In genomic region chr13:98439136-98439828, GRCh38 we compare ENCODE assay signal across 21 cellular contexts.
"Had no signal": no experiment of that assay in that cellular context is flagged by ENCODE, and none has a peak within 500 bp of the region (broad histone marks: within the 10 kb centered on the region; RNA-seq: fewer than 3 reads in every experiment).

No MANE protein-coding gene starts in this region.

- H3K27me3 ChIP-seq: esophagus squamous epithelium, gastroesophageal sphincter, ovary, right atrium auricular region, thyroid gland, upper lobe of left lung, uterus had no signal

- H3K36me3 ChIP-seq: ovary, uterus had no signal

- H3K4me1 ChIP-seq: gastroesophageal sphincter, left ventricle myocardium inferior, right atrium auricular region, thyroid gland, upper lobe of left lung, uterus had no signal

- H3K4me3 Mint-ChIP-seq: immature natural killer cell, nephron had no signal

- H3K4me3 ChIP-seq: esophagus squamous epithelium, gastroesophageal sphincter, left ventricle myocardium inferior, lung, ovary, right atrium auricular region, thyroid gland, upper lobe of left lung, uterus had no signal

- ATAC-seq: gastroesophageal sphincter, left cardiac atrium had no signal

- H3K4me1 Mint-ChIP-seq: immature natural killer cell, nephron had no signal

- DNase-seq: effector memory CD4-positive, alpha-beta T cell; esophagus squamous epithelium; foreskin fibroblast; glutamatergic neuron; immature natural killer cell; left cardiac atrium; left ventricle myocardium inferior; mesenchymal stem cell; midbrain; ovary; small intestine; stimulated activated CD4-positive, alpha-beta T cell treated with anti-CD3 and anti-CD28 coated beads, Interleukin-12 subunit alpha, Interleukin-12 subunit beta, amount 100 ng/mL, for 4 hours; stimulated activated naive CD4-positive, alpha-beta T cell treated with Interleukin-2 at 50 U/mL for 16 hours; thyroid gland; uterus had no signal

- H3K36me3 Mint-ChIP-seq: immature natural killer cell had no signal

- H3K9me3 Mint-ChIP-seq: immature natural killer cell, nephron had no signal

- H3K27ac Mint-ChIP-seq: immature natural killer cell, nephron had no signal

- H3K27ac ChIP-seq: epithelial cell of prostate, esophagus squamous epithelium, gastroesophageal sphincter, left ventricle myocardium inferior, ovary, right atrium auricular region, thyroid gland, upper lobe of left lung, uterus had no signal

- H3K9me3 ChIP-seq: esophagus squamous epithelium, gastroesophageal sphincter, left ventricle myocardium inferior, ovary, right atrium auricular region, thyroid gland, upper lobe of left lung, uterus had no signal
